In the genomic region with DNA sequence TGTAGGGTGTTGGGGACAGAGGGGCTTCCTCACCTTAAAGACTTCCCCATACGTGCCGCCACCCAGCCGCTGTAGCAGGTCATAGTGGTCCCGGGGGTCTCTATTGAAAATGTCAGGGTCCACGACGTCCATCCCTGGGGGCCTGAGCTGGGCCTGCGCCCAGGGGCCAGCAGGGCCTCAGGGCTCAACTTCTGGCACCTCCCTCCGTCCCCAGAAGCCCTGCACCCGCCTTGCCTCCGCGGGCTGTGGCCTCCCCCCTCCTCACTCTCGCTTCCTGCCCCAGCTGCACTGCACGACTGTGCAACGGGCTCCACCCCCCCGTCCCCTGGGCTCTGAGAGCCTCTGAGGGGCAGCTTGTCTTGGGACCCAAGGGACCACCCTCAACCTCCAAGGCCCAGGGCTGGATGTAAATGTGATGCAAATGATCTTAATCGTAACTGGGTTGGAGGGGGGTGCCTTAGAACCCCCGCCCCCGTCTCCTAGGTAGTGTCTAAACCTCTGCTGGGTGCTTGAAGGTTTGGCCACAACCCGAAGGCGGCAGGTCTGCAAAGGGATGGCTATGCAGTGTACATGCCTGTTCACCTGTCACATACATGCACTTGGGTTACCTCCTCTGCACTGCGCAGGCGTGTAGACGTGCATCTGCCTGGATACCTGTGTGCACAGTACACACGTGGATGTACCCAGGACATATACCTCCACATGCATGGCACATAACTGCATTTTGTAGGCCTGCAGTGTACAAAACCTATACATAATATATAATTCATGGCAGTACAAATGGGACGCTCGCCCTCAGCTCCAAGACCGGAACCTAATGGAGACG, we compare ENCODE assay signal across 8 cellular contexts. TPM values are rescaled to one million over a fixed set of nuclear protein-coding genes. Genes with fewer than 3 reads are reported as not detected.
DNase-seq lines count a peak whose midpoint lies in the region; ATAC-seq and TF ChIP-seq lines count a peak whose summit lies in the region.

MAP4K1 (minus strand) TSS at position 190 of the 826 bp plus-strand sequence; CDS start at position 132, 58 bp downstream.

- no peaks in the 10 kb centered on the region for H3K9me3 Mint-ChIP-seq in activated naive CD8-positive, alpha-beta T cell treated with anti-CD3 and anti-CD28 coated beads, Interleukin-2, amount 10 ng/mL, durations not matched to agents 7 days and 5 days

- H3K27ac ChIP-seq in SJSA1 = no peak within 1 kb of the TSS

- H3K36me3 ChIP-seq in SJSA1 = peaks cover 28% of the 10 kb centered on the region

- no peak for TF ChIP-seq CTCF in AG04449 (IDR thresholded peaks at IDR 0.05; ENCODE audit: insufficient read depth, low read length, missing control alignments)

- peak within 1 kb of the TSS; percentile 67 for H3K4me3 ChIP-seq in AG04449 (ENCODE audit: low read depth, low read length)
- H3K4me3 ChIP-seq in SJSA1 = peak within 1 kb of the TSS; percentile 66
- peak within 1 kb of the TSS; percentile 51 for H3K4me3 ChIP-seq in iPS-11a (ENCODE audit: low read depth, low read length)

- POLR2A ChIA-PET in AG04449 (lab: Yijun Ruan, JAX) = interaction anchor here (0.6 to 2.0 kb wide), 4 partner anchors 10 to 206 kb away, joined by 3 to 6 read pairs (median 4); no protein-coding TSS in a partner anchor
- POLR2A ChIA-PET in activated naive CD8-positive, alpha-beta T cell treated with anti-CD3 and anti-CD28 coated beads, Interleukin-2, amount 10 ng/mL, durations not matched to agents 7 days and 5 days (lab: Charles Lee) = interaction anchor here (0.6 to 3.6 kb wide), 24 partner anchors 10 to 313 kb away, joined by 3 to 23 read pairs (median 4); partner anchors contain the start of genes ACTN4, FAM98C, GGN and MRPS12

- peak; percentile 71 for TF ChIP-seq POLR2A in GM19193 (IDR thresholded peaks at IDR 0.05; ENCODE audit: extremely low read depth, insufficient read depth, insufficient read length)

- H3K4me3 Mint-ChIP-seq in activated naive CD8-positive, alpha-beta T cell treated with anti-CD3 and anti-CD28 coated beads, Interleukin-2, amount 10 ng/mL, durations not matched to agents 7 days and 5 days = peak within 1 kb of the TSS; percentile 93

- H3K36me3 Mint-ChIP-seq in activated naive CD8-positive, alpha-beta T cell treated with anti-CD3 and anti-CD28 coated beads, Interleukin-2, amount 10 ng/mL, durations not matched to agents 7 days and 5 days = peaks cover 24% of the 10 kb centered on the region

- H3K27me3 ChIP-seq in SJSA1 (replicated peaks) = no peaks in the 10 kb centered on the region

- peaks cover 14% of the 10 kb centered on the region for H3K4me1 ChIP-seq in SJSA1 (replicated peaks)

- ATAC-seq in HG03354 (IDR thresholded peaks at IDR 0.05; ENCODE audit: poor library complexity, severe bottlenecking, unreplicated experiment) = peak; percentile 72
- ATAC-seq in activated naive CD8-positive, alpha-beta T cell treated with anti-CD3 and anti-CD28 coated beads, Interleukin-2, amount 10 ng/mL, durations not matched to agents 7 days and 5 days (ENCODE audit: low read depth) = peak; percentile 76

- no peaks in the 10 kb centered on the region for H3K27me3 Mint-ChIP-seq in activated naive CD8-positive, alpha-beta T cell treated with anti-CD3 and anti-CD28 coated beads, Interleukin-2, amount 10 ng/mL, durations not matched to agents 7 days and 5 days

- H3K4me1 Mint-ChIP-seq in activated naive CD8-positive, alpha-beta T cell treated with anti-CD3 and anti-CD28 coated beads, Interleukin-2, amount 10 ng/mL, durations not matched to agents 7 days and 5 days = peaks cover 40% of the 10 kb centered on the region

- DNase-seq in AG04449 (ENCODE audit: low read depth, low spot score) = no peak
- no peak for DNase-seq in SJSA1 (ENCODE audit: low read depth in 1 of 2, low spot score in 2 of 2)
- peak; percentile 79 for DNase-seq in activated naive CD8-positive, alpha-beta T cell treated with anti-CD3 and anti-CD28 coated beads, Interleukin-2, amount 10 ng/mL, durations not matched to agents 7 days and 5 days
- peak; percentile 47 to 59 for DNase-seq in stimulated activated CD4-positive, alpha-beta T cell treated with anti-CD3 and anti-CD28 coated beads, Interleukin-15, amount 100 ng/mL, for 1 hour (ENCODE audit: low read depth in 1 of 2, low spot score in 1 of 2)
- no peak for DNase-seq in NCI-H146 (lab: John Stamatoyannopoulos, UW)

- H3K27ac Mint-ChIP-seq in activated naive CD8-positive, alpha-beta T cell treated with anti-CD3 and anti-CD28 coated beads, Interleukin-2, amount 10 ng/mL, durations not matched to agents 7 days and 5 days = peak within 1 kb of the TSS; percentile 96

- no peaks in the 10 kb centered on the region for H3K9me3 ChIP-seq in SJSA1 (replicated peaks)

- CTCF ChIA-PET in AG04449 (lab: Yijun Ruan, JAX) = interaction anchor here (1.0 to 5.7 kb wide), 8 partner anchors 11 to 312 kb away, joined by 3 to 100 read pairs (median 4); partner anchors contain the start of genes CATSPERG, FAM98C, MRPS12 and SARS2

RNA-seq across cellular contexts. Expression of gene MAP4K1, which starts in this region (rescaled TPM):
- not detected in 2 replicates for total RNA-seq in SJSA1 (2014; rRNA removed; shearing (Covaris generic))
- total RNA-seq in activated naive CD8-positive, alpha-beta T cell treated with anti-CD3 and anti-CD28 coated beads, Interleukin-2, amount 10 ng/mL, durations not matched to agents 7 days and 5 days = 100 to 1,000 TPM; 299 to 313 TPM

Comparison
In these comparisons a context has a peak if more than half of its experiments do, and no peak if none do; other contexts are left out.
1. RNA of gene MAP4K1 (total RNA-seq): 299 to 313 TPM in activated naive CD8-positive, alpha-beta T cell treated with anti-CD3 and anti-CD28 coated beads, Interleukin-2, amount 10 ng/mL, durations not matched to agents 7 days and 5 days; not detected in SJSA1; every median in the first group is over 100 times any median in the second.
2. DNase-seq: peak in activated naive CD8-positive, alpha-beta T cell treated with anti-CD3 and anti-CD28 coated beads, Interleukin-2, amount 10 ng/mL, durations not matched to agents 7 days and 5 days (single experiment) and stimulated activated CD4-positive, alpha-beta T cell treated with anti-CD3 and anti-CD28 coated beads, Interleukin-15, amount 100 ng/mL, for 1 hour (2 of 2); none in AG04449 (single experiment), SJSA1 (0 of 2) and NCI-H146 (single experiment).
3. Peak in every context shown above with its lines, with median percentiles within 50 percentile points of each other: H3K4me3 ChIP-seq.